16 cellular contexts compared by ENCODE assay signal in the genomic region with DNA sequence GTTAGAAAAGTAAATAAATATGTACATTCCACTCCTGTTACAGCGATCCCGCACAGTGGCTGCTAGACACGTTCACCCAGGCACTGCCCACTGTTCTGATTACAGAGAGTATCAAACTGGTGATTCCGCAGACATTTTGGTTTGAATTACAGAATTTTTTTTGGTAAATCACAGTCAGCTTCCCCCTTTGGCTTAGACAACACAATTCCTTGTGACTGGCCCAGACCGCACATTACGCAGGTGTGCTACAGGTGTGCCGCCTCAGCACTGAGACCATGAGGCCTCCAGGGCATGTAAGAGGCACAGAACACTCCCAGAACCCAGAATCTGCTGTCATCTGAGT.
DNase-seq lines count a peak whose midpoint lies in the region; ATAC-seq, FAIRE-seq and TF ChIP-seq lines count a peak whose summit lies in the region.
"Had no signal": no experiment of that assay in that cellular context is flagged by ENCODE, and none has a peak within 500 bp of the region (broad histone marks: within the 10 kb centered on the region; RNA-seq: fewer than 3 reads in every experiment).

No MANE protein-coding gene starts in this region.

- H3K4me3 Mint-ChIP-seq in astrocyte (ENCODE audit: unreplicated experiment) = no peak overlapping the region
- H3K4me3 Mint-ChIP-seq: B cell; dendritic cell treated with granulocyte-macrophage colony-stimulating factor and Interleukin-4, amounts not matched to agents 40 ng/mL and 50 ng/mL, for 4 days had no signal

- H3K4me2 ChIP-seq in astrocyte (ENCODE audit: low read length) = peak overlapping the region; percentile 27
- peak overlapping the region; percentile 61 for H3K4me2 ChIP-seq in keratinocyte (ENCODE audit: control insufficient read depth, extremely low read depth, insufficient read depth, low read depth, low read length)

- H3K27ac ChIP-seq in A673 (ENCODE audit: low read depth, low read length, poor library complexity, severe bottlenecking) = no peak overlapping the region
- peak overlapping the region; percentile 80 for H3K27ac ChIP-seq in astrocyte (ENCODE audit: low read depth, low read length)
- peak overlapping the region; percentile 70 for H3K27ac ChIP-seq in keratinocyte (ENCODE audit: control insufficient read depth, insufficient read depth, low read length)

- H3K36me3 ChIP-seq in A673 (ENCODE audit: insufficient read depth, low read length, poor library complexity, severe bottlenecking) = peaks cover 66% of the 10 kb centered on the region
- H3K36me3 ChIP-seq in astrocyte (ENCODE audit: insufficient read depth, low read length) = peaks cover 41% of the 10 kb centered on the region
- H3K36me3 ChIP-seq in keratinocyte (ENCODE audit: control insufficient read depth in 2 of 2, extremely low read depth in 1 of 2, insufficient read depth in 2 of 2, low read length in 2 of 2) = peaks cover 0 to 6% of the 10 kb centered on the region in 2 experiments
- H3K36me3 ChIP-seq: uterus had no signal

- H3K4me1 ChIP-seq in A673 (ENCODE audit: insufficient read depth, low read length, poor library complexity, severe bottlenecking) (peaks cover 7% of the 10 kb centered on the region), astrocyte (ENCODE audit: insufficient read depth, low read length) (peaks cover 14% of the 10 kb centered on the region), keratinocyte (ENCODE audit: control insufficient read depth, extremely low read depth, insufficient read depth, low read length) (peaks cover 33% of the 10 kb centered on the region)
- H3K4me1 ChIP-seq: uterus had no signal

- no peaks in the 10 kb centered on the region for H3K9me1 ChIP-seq in keratinocyte (ENCODE audit: control insufficient read depth, extremely low read depth, insufficient read depth, low read length)

- intact Hi-C loops in A673 (cut with micrococcal nuclease; ENCODE audit: unreplicated experiment) = no loop called here

- H4K20me1 ChIP-seq in astrocyte (ENCODE audit: insufficient read depth, low read length) = peaks cover 5% of the 10 kb centered on the region
- H4K20me1 ChIP-seq in keratinocyte (ENCODE audit: control insufficient read depth, extremely low read depth, insufficient read depth, low read length) = no peaks in the 10 kb centered on the region

- CTCF ChIA-PET in A673 (lab: Charles Lee) = no interaction called here

- DNase-seq in A673 (ENCODE audit: low spot score) = no peak
- peak; percentile 59 for DNase-seq in HS-27A (ENCODE audit: low read depth)
- DNase-seq in astrocyte (ENCODE audit: low read depth) = peak; percentile 85
- peak; percentile 85 for DNase-seq in keratinocyte (ENCODE audit: low read depth, low spot score)
- DNase-seq in GOT3 (lab: John Stamatoyannopoulos, UW) = no peak
- DNase-seq in 8988T = no peak
- DNase-seq in NCI-H187 (lab: John Stamatoyannopoulos, UW) = no peak
- DNase-seq: activated CD4-positive, alpha-beta T cell treated with anti-CD3 and anti-CD28 coated beads, Interleukin-2, amount 50 U/mL, for 4 hours; activated naive CD4-positive, alpha-beta T cell treated with anti-CD3 and anti-CD28 coated beads, Interleukin-2, amount 50 U/mL, for 16 hours; glutamatergic neuron; NCI-H1105 treated with DMSO at 0.1 percent for 48 hours; NCI-H82; uterus had no signal

- TF ChIP-seq CTCF in A673 (conservative IDR thresholded peaks at IDR 0.05; ENCODE audit: low read depth, low read length) = no peak
- TF ChIP-seq CTCF in astrocyte (IDR thresholded peaks at IDR 0.05; ENCODE audit: insufficient read depth, low read depth, low read length) = no peak
- no peak for TF ChIP-seq CTCF in keratinocyte (optimal IDR thresholded peaks at IDR 0.05 in 1 of 3, IDR thresholded peaks at IDR 0.05 in 1 of 3, conservative IDR thresholded peaks at IDR 0.05 in 1 of 3; ENCODE audit: extremely low read depth in 1 of 3, insufficient read depth in 2 of 3, low read length in 3 of 3)

- H3K9me3 ChIP-seq in A673 (ENCODE audit: low read depth, low read length, poor library complexity, severe bottlenecking) (no peaks in the 10 kb centered on the region), astrocyte (ENCODE audit: insufficient read depth, low read depth, low read length) (no peaks in the 10 kb centered on the region), keratinocyte (ENCODE audit: control insufficient read depth, low read depth, low read length) (no peaks in the 10 kb centered on the region)
- H3K9me3 ChIP-seq: uterus had no signal

- H3K27me3 ChIP-seq in A673 (replicated peaks; ENCODE audit: insufficient read depth, low read depth, low read length, poor library complexity) (no peaks in the 10 kb centered on the region), astrocyte (ENCODE audit: insufficient read depth, low read length) (no peaks in the 10 kb centered on the region), keratinocyte (ENCODE audit: control insufficient read depth, extremely low read depth, insufficient read depth, low read length) (no peaks in the 10 kb centered on the region)
- H3K27me3 ChIP-seq: uterus had no signal

- H2AFZ ChIP-seq in astrocyte (ENCODE audit: low read depth, low read length) = no peak overlapping the region
- H2AFZ ChIP-seq in keratinocyte (ENCODE audit: control insufficient read depth, low read length) = peak overlapping the region; percentile 25

- ATAC-seq in HG03571 (IDR thresholded peaks at IDR 0.05; ENCODE audit: unreplicated experiment) = no peak

- POLR2A ChIA-PET in A673 (lab: Charles Lee; ENCODE audit: low non-redundant PET) = no interaction called here

- no peaks in the 10 kb centered on the region for H3K27me3 Mint-ChIP-seq in astrocyte (ENCODE audit: low read depth, unreplicated experiment)
- H3K27me3 Mint-ChIP-seq: dendritic cell treated with granulocyte-macrophage colony-stimulating factor and Interleukin-4, amounts not matched to agents 40 ng/mL and 50 ng/mL, for 4 days had no signal

- H3K4me3 ChIP-seq in A673 (ENCODE audit: low read depth, low read length, poor library complexity, severe bottlenecking) (no peak overlapping the region), astrocyte (ENCODE audit: insufficient read depth, low read depth, low read length) (no peak overlapping the region), keratinocyte (ENCODE audit: control insufficient read depth in 2 of 3, extremely low read depth in 1 of 3, insufficient read depth in 2 of 3, low read depth in 1 of 3, low read length in 3 of 3) (peak overlapping the region in 1 of 3 experiments; percentile 17)
- H3K4me3 ChIP-seq: uterus had no signal

- no peak overlapping the region for H3K27ac Mint-ChIP-seq in astrocyte (ENCODE audit: unreplicated experiment)
- H3K27ac Mint-ChIP-seq: B cell; dendritic cell treated with granulocyte-macrophage colony-stimulating factor and Interleukin-4, amounts not matched to agents 40 ng/mL and 50 ng/mL, for 4 days had no signal

- H3K79me2 ChIP-seq in astrocyte (ENCODE audit: insufficient read depth, low read length) = peaks cover 2% of the 10 kb centered on the region
- H3K79me2 ChIP-seq in keratinocyte (ENCODE audit: control insufficient read depth, insufficient read depth, low read length) = no peaks in the 10 kb centered on the region

- dilution Hi-C loops in keratinocyte (cut with MboI; ENCODE audit: extremely low pct_ligation_motif_present, low sequenced_read_pairs) = no loop called here

- H3K9ac ChIP-seq in astrocyte (ENCODE audit: low read length) (peak overlapping the region; percentile 60), keratinocyte (ENCODE audit: control insufficient read depth, extremely low read depth, insufficient read depth, low read length) (peak overlapping the region; percentile 38)

- H3K4me1 Mint-ChIP-seq in astrocyte (ENCODE audit: low read depth, unreplicated experiment) = peaks cover 8% of the 10 kb centered on the region
- H3K4me1 Mint-ChIP-seq: B cell had no signal

- TSS peak; percentile 77 for BruUV-seq in A673 (replicated peaks; lab: Mats Ljungman, UMichigan)

- FAIRE-seq in astrocyte (lab: Jason Lieb, UNC) (no peak), keratinocyte (lab: Jason Lieb, UNC) (peak; percentile 91)

- peaks cover 9% of the 10 kb centered on the region for H3K9me3 Mint-ChIP-seq in astrocyte (ENCODE audit: unreplicated experiment)
- H3K9me3 Mint-ChIP-seq: dendritic cell treated with granulocyte-macrophage colony-stimulating factor and Interleukin-4, amounts not matched to agents 40 ng/mL and 50 ng/mL, for 4 days had no signal

- peaks cover 46% of the 10 kb centered on the region for H3K36me3 Mint-ChIP-seq in astrocyte (ENCODE audit: low read depth, unreplicated experiment)

Comparison
In these comparisons a context has a peak if more than half of its experiments do, and no peak if none do; other contexts are left out.
1. DNase-seq: peak in HS-27A (single experiment), astrocyte (single experiment) and keratinocyte (single experiment); none in A673 (single experiment), GOT3 (single experiment), 8988T (single experiment) and NCI-H187 (0 of 2).